16 cellular contexts compared by ENCODE assay signal in genomic region chr3:24303057-24303754, GRCh38.
DNase-seq lines count a peak whose midpoint lies in the region; ATAC-seq, FAIRE-seq and TF ChIP-seq lines count a peak whose summit lies in the region.
"Had no signal": no experiment of that assay in that cellular context is flagged by ENCODE, and none has a peak within 500 bp of the region (broad histone marks: within the 10 kb centered on the region; RNA-seq: fewer than 3 reads in every experiment).

No MANE protein-coding gene starts in this region.

- H3K36me3 Mint-ChIP-seq in Calu3 (ENCODE audit: insufficient read depth, unreplicated experiment), result peaks cover 4% of the 10 kb centered on the region
- H3K36me3 Mint-ChIP-seq: CD8-positive, alpha-beta T cell; IgD-negative memory B cell had no signal

- H3K4me3 ChIP-seq in SK-N-SH (ENCODE audit: low read depth in 2 of 2, low read length in 1 of 2), result no peak overlapping the region

- no peaks in the 10 kb centered on the region for H3K9me3 Mint-ChIP-seq in Calu3 (ENCODE audit: low read depth, unreplicated experiment)
- H3K9me3 Mint-ChIP-seq: CD8-positive, alpha-beta T cell; IgD-negative memory B cell had no signal

- CTCF ChIA-PET in SK-N-SH (lab: Yijun Ruan, JAX), result no interaction called here
- CTCF ChIA-PET in Calu3 (lab: Charles Lee), result no interaction called here

- no peak overlapping the region for H3K4me3 Mint-ChIP-seq in Calu3 (ENCODE audit: low read depth, unreplicated experiment)
- H3K4me3 Mint-ChIP-seq: B cell; CD8-positive, alpha-beta T cell; IgD-negative memory B cell had no signal

- no peak for TF ChIP-seq RAD21 in SK-N-SH (IDR thresholded peaks at IDR 0.05; ENCODE audit: low read length)

- H4K20me1 ChIP-seq in SK-N-SH (ENCODE audit: insufficient read depth), result no peaks in the 10 kb centered on the region

- BruUV-seq in Calu3 (replicated peaks; lab: Mats Ljungman, UMichigan), result no TSS peak

- no peak for TF ChIP-seq EP300 in SK-N-SH (IDR thresholded peaks at IDR 0.05; ENCODE audit: borderline replicate concordance in 1 of 2, low read depth in 1 of 2, low read length in 1 of 2)

- peaks cover 4 to 8% of the 10 kb centered on the region in 2 experiments for H3K4me1 ChIP-seq in SK-N-SH (ENCODE audit: control insufficient read depth in 1 of 2, insufficient read depth in 2 of 2, low read depth in 1 of 2, low read length in 1 of 2)

- H3K27ac Mint-ChIP-seq in Calu3 (ENCODE audit: unreplicated experiment), result no peak overlapping the region
- H3K27ac Mint-ChIP-seq: B cell; CD8-positive, alpha-beta T cell; IgD-negative memory B cell had no signal

- 80% methylated on average over 7 of the region's 7 CpGs for WGBS in SK-N-SH (ENCODE audit: low lambda C conversion rate)

- intact Hi-C loops in Calu3 (cut with micrococcal nuclease; ENCODE audit: unreplicated experiment), result no loop called here

- peaks cover 45% of the 10 kb centered on the region for H3K4me1 Mint-ChIP-seq in Calu3 (ENCODE audit: low read depth, unreplicated experiment)
- H3K4me1 Mint-ChIP-seq: B cell, IgD-negative memory B cell had no signal

- peak; percentile 72 for FAIRE-seq in urothelium cell line (lab: Jason Lieb, UNC)
- FAIRE-seq: H54 had no signal

- H3K9me3 ChIP-seq in SK-N-SH, result no peaks in the 10 kb centered on the region

- TF ChIP-seq POLR2A in erythroblast (IDR thresholded peaks at IDR 0.05; ENCODE audit: low read length), result no peak

- no peak for TF ChIP-seq CTCF in SK-N-SH (IDR thresholded peaks at IDR 0.05)
- TF ChIP-seq CTCF in Calu3 (IDR thresholded peaks at IDR 0.05; ENCODE audit: unreplicated experiment), result no peak

- H3K9ac ChIP-seq in SK-N-SH, result no peak overlapping the region

- H2AFZ ChIP-seq in SK-N-SH (ENCODE audit: low read depth), result no peak overlapping the region

- H3K79me2 ChIP-seq in SK-N-SH (ENCODE audit: insufficient read depth), result no peaks in the 10 kb centered on the region

- no peaks in the 10 kb centered on the region for H3K27me3 Mint-ChIP-seq in Calu3 (ENCODE audit: unreplicated experiment)
- H3K27me3 Mint-ChIP-seq: B cell had no signal

- ATAC-seq in SK-N-SH treated with all-trans-retinoic acid at 6 μM for 48 hours (no peak), HG02588 (IDR thresholded peaks at IDR 0.05; ENCODE audit: unreplicated experiment) (no peak)
- ATAC-seq: CD8-positive, alpha-beta T cell had no signal

- H3K27me3 ChIP-seq in SK-N-SH (ENCODE audit: insufficient read depth), result no peaks in the 10 kb centered on the region

- H3K36me3 ChIP-seq in SK-N-SH (replicated peaks in 1 of 2; ENCODE audit: control insufficient read depth in 1 of 2, insufficient read depth in 2 of 2, low read length in 1 of 2), result no peaks in the 10 kb centered on the region

- no peak overlapping the region for H3K4me2 ChIP-seq in SK-N-SH

- DNase-seq in SK-N-SH, result peak; percentile 14
- peak; percentile 50 for DNase-seq in SK-N-DZ (ENCODE audit: low spot score)
- DNase-seq in erythroblast (lab: John Stamatoyannopoulos, UW), result peak; percentile 6 to 62
- no peak for DNase-seq in urothelium cell line (ENCODE audit: low spot score)
- no peak for DNase-seq in Calu3
- DNase-seq in NCI-H187 treated with DMSO at 0.1 percent for 48 hours (lab: John Stamatoyannopoulos, UW), result no peak
- DNase-seq: CD8-positive, alpha-beta T cell; DMS 273 treated with DMSO at 0.1 percent for 48 hours; NCI-H187; NCI-H2171; NCI-H446 treated with DMSO at 0.1 percent for 48 hours had no signal

- H3K27ac ChIP-seq in SK-N-SH (ENCODE audit: low read depth in 2 of 2, low read length in 1 of 2), result no peak overlapping the region

- H3K9me2 ChIP-seq in SK-N-SH, result 0 out of 2 replicates have a peak, but pooled peaks cover 3% of the 10 kb centered on the region

- POLR2A ChIA-PET in SK-N-SH (lab: Yijun Ruan, JAX), result no interaction called here

- peaks cover 18% of the 10 kb centered on the region for H3F3A ChIP-seq in SK-N-SH (replicated peaks; ENCODE audit: insufficient read depth)

TF ChIP-seq in SK-N-SH, 30 proteins besides CTCF, POLR2A, EP300 and RAD21:
- TF ChIP-seq IRF3 (IDR thresholded peaks at IDR 0.05; ENCODE audit: low read depth, low read length) (no peak), TEAD4 (IDR thresholded peaks at IDR 0.05; ENCODE audit: borderline replicate concordance, insufficient read depth) (no peak), EZH2phosphoT487 (IDR thresholded peaks at IDR 0.05; ENCODE audit: borderline replicate concordance, low read depth) (no peak), JUND (IDR thresholded peaks at IDR 0.05) (no peak), RCOR1 (IDR thresholded peaks at IDR 0.05; ENCODE audit: low read length) (no peak), GABPA (IDR thresholded peaks at IDR 0.05; ENCODE audit: low read depth) (no peak), SMC3 (IDR thresholded peaks at IDR 0.05; ENCODE audit: low read depth, low read length) (no peak)

TF ChIP-seq in SK-N-SH treated with all-trans-retinoic acid at 6 μM for 48 hours, 23 proteins besides CTCF, POLR2A, EP300 and RAD21:
- TF ChIP-seq ZNF565 (CRISPR knock-in tag; conservative IDR thresholded peaks at IDR 0.05; ENCODE audit: low read depth) (no peak), CSDC2 (CRISPR knock-in tag; IDR thresholded peaks at IDR 0.05) (no peak), OSR1 (CRISPR knock-in tag; IDR thresholded peaks at IDR 0.05) (no peak), BACH2 (CRISPR knock-in tag; IDR thresholded peaks at IDR 0.05; ENCODE audit: borderline replicate concordance) (no peak), RARB (CRISPR knock-in tag; IDR thresholded peaks at IDR 0.05) (no peak), ZFP3 (CRISPR knock-in tag; IDR thresholded peaks at IDR 0.05) (no peak), POU6F1 (CRISPR knock-in tag; IDR thresholded peaks at IDR 0.05; ENCODE audit: borderline replicate concordance, low read depth) (no peak), ZNF8 (CRISPR knock-in tag; IDR thresholded peaks at IDR 0.05) (no peak), TSHZ2 (CRISPR knock-in tag; IDR thresholded peaks at IDR 0.05) (no peak), TCF4 (CRISPR knock-in tag; IDR thresholded peaks at IDR 0.05; ENCODE audit: borderline replicate concordance) (no peak), SNAI2 (CRISPR knock-in tag; IDR thresholded peaks at IDR 0.05) (no peak), GLIS3 (CRISPR knock-in tag; IDR thresholded peaks at IDR 0.05) (no peak), ZFP30 (CRISPR knock-in tag; IDR thresholded peaks at IDR 0.05) (no peak), ARNTL (CRISPR knock-in tag; IDR thresholded peaks at IDR 0.05; ENCODE audit: borderline replicate concordance, low read depth) (no peak)

Comparison
In these comparisons a context has a peak if more than half of its experiments do, and no peak if none do; other contexts are left out.
1. DNase-seq: peak in SK-N-SH (single experiment), SK-N-DZ (single experiment) and erythroblast (2 of 2); none in urothelium cell line (single experiment), Calu3 (single experiment) and NCI-H187 treated with DMSO at 0.1 percent for 48 hours (single experiment).